8 cellular contexts compared by ENCODE assay signal in genomic region chr10:17742918-17743317, GRCh38. TPM values are rescaled to one million over a fixed set of nuclear protein-coding genes. Genes with fewer than 3 reads are reported as not detected.
A peak's percentile ranks its signal among the peaks of the same experiment; 100 is the strongest.
DNase-seq lines count a peak whose midpoint lies in the region; TF ChIP-seq lines count a peak whose summit lies in the region.

No MANE protein-coding gene starts in this region.

- H3K9me3 ChIP-seq in esophagus squamous epithelium (no peaks in the 10 kb centered on the region), neutrophil (no peaks in the 10 kb centered on the region)

- TF ChIP-seq CTCF in esophagus squamous epithelium (IDR thresholded peaks at IDR 0.05) (peak; percentile 59 to 98 (median 84)), neutrophil (IDR thresholded peaks at IDR 0.05) (peak; percentile 71)

- intact Hi-C loops in esophagus squamous epithelium (cut with DNase I) = no loop called here

- peaks cover 0 to 7% (median 0%) of the 10 kb centered on the region in 3 donors for H3K4me1 ChIP-seq in esophagus squamous epithelium
- peaks cover 6 to 16% of the 10 kb centered on the region in 2 experiments for H3K4me1 ChIP-seq in neutrophil (ENCODE audit: control insufficient read depth in 1 of 2, insufficient read depth in 1 of 2, low read depth in 1 of 2, low read length in 1 of 2)

- 17% methylated on average over 14 of the region's 14 CpGs for WGBS in esophagus squamous epithelium, 2 donors

- H3K36me3 ChIP-seq in esophagus squamous epithelium (no peaks in the 10 kb centered on the region), neutrophil (no peaks in the 10 kb centered on the region)

- TF ChIP-seq POLR2A in esophagus squamous epithelium (IDR thresholded peaks at IDR 0.05) = no peak

- H3K4me3 ChIP-seq in esophagus squamous epithelium = no peak overlapping the region
- no peak overlapping the region for H3K4me3 ChIP-seq in neutrophil (ENCODE audit: low read depth in 1 of 2, low read length in 1 of 2)

- DNase-seq in SIG-M5 treated with dmso at 0.1 percent for 504 hours (lab: John Stamatoyannopoulos, UW; ENCODE audit: unreplicated experiment) (peak; percentile 25), SIG-M5 (lab: John Stamatoyannopoulos, UW) (no peak), NCI-H146 treated with DMSO at 0.1 percent for 48 hours (lab: John Stamatoyannopoulos, UW; ENCODE audit: unreplicated experiment) (peak; percentile 20), esophagus squamous epithelium (lab: John Stamatoyannopoulos, UW) (no peak), substantia nigra (lab: John Stamatoyannopoulos, UW) (peak in 30 of 49 donors; percentile 1 to 64 (median 19)), SKM-1 (lab: John Stamatoyannopoulos, UW; ENCODE audit: unreplicated experiment) (no peak)
- peak; percentile 37 for DNase-seq in activated CD8-positive, alpha-beta memory T cell treated with anti-CD3 and anti-CD28 coated beads, Interleukin-2, amount 50 U/mL, for 24 hours (ENCODE audit: extremely low read depth)

- H3K27ac ChIP-seq in esophagus squamous epithelium = no peak overlapping the region
- H3K27ac ChIP-seq in neutrophil = no peak overlapping the region
- no peak overlapping the region for H3K27ac ChIP-seq in substantia nigra (ENCODE audit: low read depth, low read length, poor library complexity, severe bottlenecking)

- no peaks in the 10 kb centered on the region for H3K27me3 ChIP-seq in esophagus squamous epithelium
- H3K27me3 ChIP-seq in neutrophil = no peaks in the 10 kb centered on the region

RNA-seq across cellular contexts. Expression of gene TMEM236, which starts 9.1 kb away (rescaled TPM):
- total RNA-seq in esophagus squamous epithelium = under 1 TPM; 0.04 to 0.76 (median 0.15) TPM

Comparison
In these comparisons a context has a peak if more than half of its experiments do, and no peak if none do; other contexts are left out.
1. DNase-seq: peak in SIG-M5 treated with dmso at 0.1 percent for 504 hours (single experiment), NCI-H146 treated with DMSO at 0.1 percent for 48 hours (single experiment), activated CD8-positive, alpha-beta memory T cell treated with anti-CD3 and anti-CD28 coated beads, Interleukin-2, amount 50 U/mL, for 24 hours (single experiment) and substantia nigra (30 of 49); none in SIG-M5 (single experiment), esophagus squamous epithelium (single experiment) and SKM-1 (single experiment).